In genomic region chr1:45071567-45071966, GRCh38 we compare ENCODE assay signal across 28 cellular contexts.
"Had no signal": no experiment of that assay in that cellular context is flagged by ENCODE, and none has a peak within 500 bp of the region (broad histone marks: within the 10 kb centered on the region; RNA-seq: fewer than 3 reads in every experiment).

No MANE protein-coding gene starts in this region.

- DNase-seq: colonic mucosa; cortex of kidney; dermis blood vessel endothelial cell; dorsolateral prefrontal cortex; effector CD4-positive, alpha-beta T cell; effector CD8-positive, alpha-beta T cell; effector memory CD4-positive, alpha-beta T cell; effector memory CD8-positive, alpha-beta T cell; endodermal cell; erythroblast; esophagus squamous epithelium; foreskin fibroblast; foreskin keratinocyte; foreskin melanocyte; gastrocnemius medialis; glutamatergic neuron; head of caudate nucleus; heart left ventricle; heart right ventricle had no signal

- H3K27ac ChIP-seq: colonic mucosa, coronary artery, dorsolateral prefrontal cortex, epithelial cell of prostate, esophagus muscularis mucosa, esophagus squamous epithelium, foreskin keratinocyte, gastrocnemius medialis, gastroesophageal sphincter, heart left ventricle, heart right ventricle had no signal

- H3K4me3 ChIP-seq: colonic mucosa, coronary artery, dorsolateral prefrontal cortex, esophagus muscularis mucosa, esophagus squamous epithelium, gastrocnemius medialis, gastroesophageal sphincter, heart left ventricle, heart right ventricle had no signal

- H3K9me3 ChIP-seq: colonic mucosa, esophagus muscularis mucosa, esophagus squamous epithelium, gastrocnemius medialis, gastroesophageal sphincter had no signal

- H3K36me3 ChIP-seq: colonic mucosa, esophagus muscularis mucosa, esophagus squamous epithelium, gastrocnemius medialis, gastroesophageal sphincter, heart left ventricle, heart right ventricle had no signal

- H3K27me3 ChIP-seq: colonic mucosa, dorsolateral prefrontal cortex, esophagus muscularis mucosa, esophagus squamous epithelium, gastrocnemius medialis, gastroesophageal sphincter, heart left ventricle, heart right ventricle had no signal

- ATAC-seq: effector memory CD8-positive, alpha-beta T cell; esophagus mucosa; foreskin keratinocyte; gastrocnemius medialis; gastroesophageal sphincter; heart left ventricle; heart right ventricle had no signal

- H3K4me1 ChIP-seq: colonic mucosa, esophagus muscularis mucosa, esophagus squamous epithelium, gastrocnemius medialis, gastroesophageal sphincter, heart left ventricle, heart right ventricle had no signal

- FAIRE-seq: colon, endometrium, endothelial cell of umbilical vein, frontal cortex had no signal
